Comparison of ENCODE assay signal across 8 cellular contexts in the genomic region with DNA sequence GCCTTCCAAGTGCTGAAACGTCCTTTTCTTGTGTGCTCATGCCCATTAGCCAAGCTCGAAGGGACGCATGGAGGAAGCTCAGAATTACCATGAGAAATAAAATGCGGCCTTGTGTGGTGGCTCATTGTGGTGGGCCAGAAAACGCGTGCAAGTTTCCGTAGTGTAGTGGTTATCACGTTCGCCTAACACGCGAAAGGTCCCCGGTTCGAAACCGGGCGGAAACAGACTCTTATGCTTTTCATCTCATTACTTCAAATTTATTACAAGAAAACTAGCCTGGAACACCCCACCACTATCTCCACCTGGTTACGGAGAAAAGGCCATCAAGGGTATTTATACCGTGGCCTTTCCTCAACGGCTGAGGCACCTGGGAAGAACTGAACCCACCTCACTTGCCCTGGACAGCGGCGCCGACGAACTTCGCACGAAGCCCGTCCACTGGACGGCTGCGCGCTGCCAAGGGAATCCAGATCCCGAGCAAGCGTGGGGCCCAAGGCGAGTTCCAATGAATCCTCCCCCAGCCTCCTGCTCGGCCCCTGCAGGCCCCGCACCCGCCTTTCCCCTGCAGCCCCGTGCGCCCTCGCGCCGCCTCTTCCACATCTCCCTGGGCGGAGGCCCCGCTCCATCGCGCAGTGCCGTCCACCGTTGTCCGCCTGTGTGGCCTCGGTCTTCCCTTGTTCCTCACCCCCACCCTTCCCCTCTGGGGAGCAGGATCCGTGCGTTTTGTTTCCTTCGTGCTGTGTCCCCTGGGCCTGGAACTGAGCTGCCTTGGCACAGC.
DNase-seq lines count a peak whose midpoint lies in the region; ATAC-seq and TF ChIP-seq lines count a peak whose summit lies in the region.
"Not testable (repeated sequence)": the region's sequence is repeated elsewhere in the genome, so short reads cannot be mapped to it uniquely, and the experiment has no call there.

No MANE protein-coding gene starts in this region.

- peak; percentile 37 for ATAC-seq in GM18498 (IDR thresholded peaks at IDR 0.05; ENCODE audit: unreplicated experiment)

- DNase-seq in 8988T (peak; percentile 65), HK-2 (ENCODE audit: unreplicated experiment) (peak; percentile 70), OCI-M1 (lab: John Stamatoyannopoulos, UW) (peak; percentile 95), brain microvascular endothelial cell (peak; percentile 96)
- DNase-seq in activated CD4-positive, alpha-beta T cell treated with anti-CD3 and anti-CD28 coated beads, Interleukin-2, amount 50 U/mL, for 4 hours: peak; percentile 40 to 48
- not testable (repeated sequence) for DNase-seq in iPS DF 6.9 (ENCODE audit: low read depth, low spot score); skeletal muscle cell (ENCODE audit: low read depth)

- H3K27me3 ChIP-seq in brain microvascular endothelial cell (replicated peaks); iPS DF 6.9 (ENCODE audit: control insufficient read depth, insufficient read depth, low read length): not testable (repeated sequence)

- peak overlapping the region; percentile 46 for H3K4me3 ChIP-seq in brain microvascular endothelial cell (ENCODE audit: low read depth, low read length)
- H3K4me3 ChIP-seq in iPS DF 6.9 (ENCODE audit: low read length): peak overlapping the region; percentile 47; the same call in 1 of the 2 replicates
- peak overlapping the region; percentile 29 for H3K4me3 ChIP-seq in skeletal muscle cell (ENCODE audit: low read depth, low read length)

- H3K4me1 ChIP-seq in iPS DF 6.9 (ENCODE audit: control insufficient read depth, insufficient read depth, low read length): not testable (repeated sequence)

- not testable (repeated sequence) for TF ChIP-seq CTCF in brain microvascular endothelial cell (IDR thresholded peaks at IDR 0.05; ENCODE audit: low read depth, low read length, missing control alignments)

- no CpG with 5 or more reads among the region's 50 CpGs for WGBS in iPS DF 6.9 (ENCODE audit: insufficient coverage, insufficient read length)

- in situ Hi-C loops in brain microvascular endothelial cell (cut with HindIII; ENCODE audit: low pct_ligation_motif_present, low sequenced_read_pairs): not testable (repeated sequence)

- not testable (repeated sequence) for H3K36me3 ChIP-seq in brain microvascular endothelial cell (replicated peaks); iPS DF 6.9 (ENCODE audit: control insufficient read depth, insufficient read depth, low read length)

- H3K27ac ChIP-seq in brain microvascular endothelial cell; iPS DF 6.9 (ENCODE audit: low read length): not testable (repeated sequence)

- not testable (repeated sequence) for H3K9me3 ChIP-seq in iPS DF 6.9 (ENCODE audit: control insufficient read depth, insufficient read depth, low read length)
